In the genomic region with DNA sequence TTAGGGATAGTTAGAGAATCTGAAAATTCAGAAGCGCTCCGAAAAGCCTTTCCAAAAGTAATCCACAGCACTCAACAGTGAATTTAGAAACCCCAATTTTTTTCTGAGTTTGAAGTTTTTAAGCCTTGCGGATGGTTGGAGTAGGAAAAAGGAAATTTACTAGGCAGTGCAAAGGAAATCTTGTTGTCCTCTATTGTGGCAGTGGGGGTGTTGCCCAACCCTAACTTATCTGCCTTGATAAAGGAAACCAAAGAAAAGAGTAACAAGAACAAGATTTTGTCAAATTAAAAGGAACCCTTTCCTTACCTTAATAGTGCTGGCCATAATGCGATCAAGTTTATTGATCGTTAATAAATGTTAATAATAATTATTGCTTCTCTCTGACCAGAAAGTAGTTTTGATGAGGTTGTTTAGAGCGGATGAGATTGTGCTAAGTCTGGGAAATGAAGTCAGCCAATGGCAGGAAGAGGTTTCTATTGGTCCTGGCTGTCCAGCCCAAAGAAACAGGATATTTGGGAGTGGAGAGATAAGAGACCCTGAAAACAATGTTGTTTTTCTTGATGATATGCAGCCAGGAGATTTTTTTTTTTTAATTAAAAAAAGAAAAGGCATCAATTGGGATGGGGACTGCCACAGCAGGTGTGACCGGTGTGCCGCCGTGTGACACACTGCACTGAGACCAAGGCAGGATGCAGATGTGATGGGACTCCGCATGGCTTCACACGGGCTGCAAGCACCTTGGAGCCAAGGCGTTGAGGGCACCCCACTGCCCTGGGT, we compare ENCODE assay signal across 1 cellular context.
TF ChIP-seq lines count a peak whose summit lies in the region.

A gene with protein sequence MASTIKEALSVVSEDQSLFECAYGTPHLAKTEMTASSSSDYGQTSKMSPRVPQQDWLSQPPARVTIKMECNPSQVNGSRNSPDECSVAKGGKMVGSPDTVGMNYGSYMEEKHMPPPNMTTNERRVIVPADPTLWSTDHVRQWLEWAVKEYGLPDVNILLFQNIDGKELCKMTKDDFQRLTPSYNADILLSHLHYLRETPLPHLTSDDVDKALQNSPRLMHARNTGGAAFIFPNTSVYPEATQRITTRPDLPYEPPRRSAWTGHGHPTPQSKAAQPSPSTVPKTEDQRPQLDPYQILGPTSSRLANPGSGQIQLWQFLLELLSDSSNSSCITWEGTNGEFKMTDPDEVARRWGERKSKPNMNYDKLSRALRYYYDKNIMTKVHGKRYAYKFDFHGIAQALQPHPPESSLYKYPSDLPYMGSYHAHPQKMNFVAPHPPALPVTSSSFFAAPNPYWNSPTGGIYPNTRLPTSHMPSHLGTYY (minus strand): TSS at position 421 of the 777 bp plus-strand sequence. CDS start 97 bp downstream, at position 324.

TF ChIP-seq in H1, 55 proteins besides CTCF, POLR2A, EP300 and RAD21:
- TF ChIP-seq SAP30 (IDR thresholded peaks at IDR 0.05; ENCODE audit: insufficient read depth, insufficient replicate concordance, low read length) (no peak), EGR1 (IDR thresholded peaks at IDR 0.05; ENCODE audit: borderline replicate concordance, low read depth, low read length) (no peak), EZH2 (IDR thresholded peaks at IDR 0.05; ENCODE audit: low read depth, low read length, severe bottlenecking) (no peak), SUZ12 (IDR thresholded peaks at IDR 0.05; ENCODE audit: low read length) (no peak), CHD2 (IDR thresholded peaks at IDR 0.05; ENCODE audit: low read length) (no peak), FOSL1 (IDR thresholded peaks at IDR 0.05; ENCODE audit: insufficient read depth, low read depth, low read length) (no peak), KDM4A (IDR thresholded peaks at IDR 0.05; ENCODE audit: low read depth, low read length, severe bottlenecking) (no peak), KDM5A (IDR thresholded peaks at IDR 0.05; ENCODE audit: low read length) (no peak), POU5F1 (IDR thresholded peaks at IDR 0.05; ENCODE audit: low read depth, low read length) (no peak)
- TF ChIP-seq, protein P1, sequence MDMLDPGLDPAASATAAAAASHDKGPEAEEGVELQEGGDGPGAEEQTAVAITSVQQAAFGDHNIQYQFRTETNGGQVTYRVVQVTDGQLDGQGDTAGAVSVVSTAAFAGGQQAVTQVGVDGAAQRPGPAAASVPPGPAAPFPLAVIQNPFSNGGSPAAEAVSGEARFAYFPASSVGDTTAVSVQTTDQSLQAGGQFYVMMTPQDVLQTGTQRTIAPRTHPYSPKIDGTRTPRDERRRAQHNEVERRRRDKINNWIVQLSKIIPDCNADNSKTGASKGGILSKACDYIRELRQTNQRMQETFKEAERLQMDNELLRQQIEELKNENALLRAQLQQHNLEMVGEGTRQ (IDR thresholded peaks at IDR 0.05; ENCODE audit: low read length), result no peak
- TF ChIP-seq, protein P2, sequence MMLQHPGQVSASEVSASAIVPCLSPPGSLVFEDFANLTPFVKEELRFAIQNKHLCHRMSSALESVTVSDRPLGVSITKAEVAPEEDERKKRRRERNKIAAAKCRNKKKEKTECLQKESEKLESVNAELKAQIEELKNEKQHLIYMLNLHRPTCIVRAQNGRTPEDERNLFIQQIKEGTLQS (IDR thresholded peaks at IDR 0.05; ENCODE audit: insufficient read depth, low read depth, low read length), result no peak
